Comparison of ENCODE assay signal across 26 cellular contexts in genomic region chr15:100631831-100632230, GRCh38.
"Had no signal": no experiment of that assay in that cellular context is flagged by ENCODE, and none has a peak within 500 bp of the region (broad histone marks: within the 10 kb centered on the region; RNA-seq: fewer than 3 reads in every experiment).

No MANE protein-coding gene starts in this region.

- H3K4me3 Mint-ChIP-seq: naive thymus-derived CD4-positive, alpha-beta T cell; natural killer cell; nephron; stimulated activated effector memory CD8-positive, alpha-beta T cell treated with anti-CD3 and anti-CD28 coated beads, Interleukin-12 subunit alpha, Interleukin-12 subunit beta, amount 100 ng/mL, for 72 hours; stimulated activated naive B cell treated with anti-CD40 and anti-IgM and Interleukin-4, amounts not matched to agents 10 μg/mL and 1 μg/mL and 100 μg/mL, for 72 hours; stimulated activated naive CD8-positive, alpha-beta T cell treated with anti-CD3 and anti-CD28 coated beads, Interleukin-15, Interleukin-2, amounts not matched to agents 100 ng/mL and 50 ng/mL, for 24 hours; type B pancreatic cell had no signal

- H3K36me3 ChIP-seq: thoracic aorta, uterus had no signal

- H3K27ac Mint-ChIP-seq: naive thymus-derived CD4-positive, alpha-beta T cell; natural killer cell; nephron; stimulated activated naive B cell treated with anti-CD40 and anti-IgM and Interleukin-4, amounts not matched to agents 10 μg/mL and 1 μg/mL and 100 μg/mL, for 72 hours; stimulated activated naive CD8-positive, alpha-beta T cell treated with anti-CD3 and anti-CD28 coated beads, Interleukin-15, Interleukin-2, amounts not matched to agents 100 ng/mL and 50 ng/mL, for 24 hours; type B pancreatic cell had no signal

- DNase-seq: naive thymus-derived CD4-positive, alpha-beta T cell; natural killer cell; nucleus accumbens; pancreas; psoas muscle; right cardiac atrium; right lobe of liver; sigmoid colon; small intestine; stimulated activated CD4-positive, alpha-beta T cell treated with anti-CD3 and anti-CD28 coated beads, Interleukin-15, amount 100 ng/mL, for 24 hours; stimulated activated CD4-positive, alpha-beta T cell treated with anti-CD3 and anti-CD28 coated beads, Interleukin-2, amount 100 ng/mL, for 24 hours; stimulated activated CD4-positive, alpha-beta T cell treated with anti-CD3 and anti-CD28 coated beads, Interleukin-2, amount 100 ng/mL, for 48 hours; stimulated activated CD4-positive, alpha-beta T cell treated with anti-CD3 and anti-CD28 coated beads, Interleukin-4, amount 100 ng/mL, for 24 hours; stimulated activated naive B cell treated with anti-CD40 and anti-IgM and Interleukin-4, amounts not matched to agents 10 μg/mL and 1 μg/mL and 100 μg/mL, for 72 hours; stimulated activated naive CD4-positive, alpha-beta T cell treated with Interleukin-2 at 50 U/mL for 16 hours; stomach; thyroid gland; upper lobe of right lung; uterus had no signal

- H3K27ac ChIP-seq: neutrophil, pancreas, psoas muscle, right lobe of liver, sigmoid colon, stomach, thoracic aorta, thyroid gland, tibial nerve, upper lobe of right lung, uterus had no signal

- H3K4me3 ChIP-seq: pancreas, psoas muscle, right lobe of liver, sigmoid colon, stomach, thoracic aorta, thyroid gland, tibial nerve, upper lobe of right lung, uterus had no signal

- ATAC-seq: naive thymus-derived CD4-positive, alpha-beta T cell; natural killer cell; pancreas; psoas muscle; right cardiac atrium; right lobe of liver; stimulated activated effector memory CD8-positive, alpha-beta T cell treated with anti-CD3 and anti-CD28 coated beads, Interleukin-12 subunit alpha, Interleukin-12 subunit beta, amount 100 ng/mL, for 72 hours; stimulated activated naive B cell treated with anti-CD40 and anti-IgM and Interleukin-4, amounts not matched to agents 10 μg/mL and 1 μg/mL and 100 μg/mL, for 72 hours; upper lobe of right lung had no signal

- H3K4me1 ChIP-seq: pancreas, uterus had no signal

- H3K27me3 ChIP-seq: neutrophil, pancreas, right lobe of liver, sigmoid colon, stomach, thyroid gland, tibial nerve, upper lobe of right lung, uterus had no signal

- H3K36me3 Mint-ChIP-seq: natural killer cell had no signal

- H3K27me3 Mint-ChIP-seq: naive thymus-derived CD4-positive, alpha-beta T cell; stimulated activated naive B cell treated with anti-CD40 and anti-IgM and Interleukin-4, amounts not matched to agents 10 μg/mL and 1 μg/mL and 100 μg/mL, for 72 hours; stimulated activated naive CD8-positive, alpha-beta T cell treated with anti-CD3 and anti-CD28 coated beads, Interleukin-15, Interleukin-2, amounts not matched to agents 100 ng/mL and 50 ng/mL, for 24 hours; type B pancreatic cell had no signal

- H3K9me3 ChIP-seq: neutrophil, pancreas, psoas muscle, right lobe of liver, sigmoid colon, stomach, thoracic aorta, thyroid gland, tibial nerve, upper lobe of right lung, uterus had no signal
